ENCODE assay signal across 8 cellular contexts in genomic region chr9:83979812-83980394, GRCh38. TPM values are rescaled to one million over a fixed set of nuclear protein-coding genes. Genes with fewer than 3 reads are reported as not detected.
DNase-seq lines count a peak whose midpoint lies in the region; ATAC-seq and TF ChIP-seq lines count a peak whose summit lies in the region.

Gene HNRNPK, minus strand, starts transcription at chr9:83980215. Its CDS starts 1,963 bp downstream, at chr9:83978252.

- no peaks in the 10 kb centered on the region for H3K27me3 Mint-ChIP-seq in activated CD4-positive, alpha-beta T cell treated with anti-CD3 and anti-CD28 coated beads, Interleukin-2, amount 10 ng/mL, durations not matched to agents 24 days and 14 days

- peak within 1 kb of the TSS; percentile 94 for H3K4me3 Mint-ChIP-seq in activated CD4-positive, alpha-beta T cell treated with anti-CD3 and anti-CD28 coated beads, Interleukin-2, amount 10 ng/mL, durations not matched to agents 24 days and 14 days

- peaks cover 59% of the 10 kb centered on the region for H3K36me3 Mint-ChIP-seq in activated CD4-positive, alpha-beta T cell treated with anti-CD3 and anti-CD28 coated beads, Interleukin-2, amount 10 ng/mL, durations not matched to agents 24 days and 14 days (ENCODE audit: low read depth)

- intact Hi-C loops in activated CD4-positive, alpha-beta T cell treated with anti-CD3 and anti-CD28 coated beads, Interleukin-2, amount 10 ng/mL, durations not matched to agents 24 days and 14 days (cut with micrococcal nuclease), result loop anchor here (1.0 to 10.0 kb wide), 9 partner anchors 24 to 1961 kb away; partner anchors contain the start of genes AGTPBP1, KIF27 and NAA35
- intact Hi-C loops in colonic mucosa (cut with DNase I), result loop anchor here (10.0 kb wide), 1 partner anchor 165 kb away; no protein-coding TSS in a partner anchor

- H3K27ac Mint-ChIP-seq in activated CD4-positive, alpha-beta T cell treated with anti-CD3 and anti-CD28 coated beads, Interleukin-2, amount 10 ng/mL, durations not matched to agents 24 days and 14 days, result peak within 1 kb of the TSS; percentile 98

- peak within 1 kb of the TSS; percentile 84 for H3K4me2 ChIP-seq in BLaER1

- H4K20me1 ChIP-seq in BLaER1, result peaks cover 46% of the 10 kb centered on the region

- H3K27ac ChIP-seq in BLaER1 (peak within 1 kb of the TSS; percentile 100), colonic mucosa (peak within 1 kb of the TSS; percentile 98), layer of hippocampus (ENCODE audit: low read depth, low read length) (peak within 1 kb of the TSS; percentile 99)

- TF ChIP-seq CTCF in colonic mucosa (IDR thresholded peaks at IDR 0.05), result no peak

- peak; percentile 11 for DNase-seq in NCI-H524 treated with DMSO at 0.1 percent for 48 hours (lab: John Stamatoyannopoulos, UW)
- DNase-seq in activated CD4-positive, alpha-beta T cell treated with anti-CD3 and anti-CD28 coated beads, Interleukin-2, amount 10 ng/mL, durations not matched to agents 24 days and 14 days, result peak; percentile 100
- peak; percentile 100 for DNase-seq in colonic mucosa
- DNase-seq in stimulated activated CD4-positive, alpha-beta T cell treated with anti-CD3 and anti-CD28 coated beads, Interleukin-1b, Interleukin-23, amount 100 ng/mL, for 24 hours (ENCODE audit: low read depth in 4 of 4, low spot score in 1 of 4), result peak; percentile 97 to 100 (median 98)

- H3K4me1 ChIP-seq in BLaER1 (peaks cover 54% of the 10 kb centered on the region), colonic mucosa (peaks cover 7% of the 10 kb centered on the region)

- ATAC-seq in GM19324 (IDR thresholded peaks at IDR 0.05; ENCODE audit: low FRiP score, unreplicated experiment) (peak; percentile 92), HG03460 (IDR thresholded peaks at IDR 0.05; ENCODE audit: unreplicated experiment) (peak; percentile 84)

- H3K27me3 ChIP-seq in BLaER1 (no peaks in the 10 kb centered on the region), colonic mucosa (no peaks in the 10 kb centered on the region), layer of hippocampus (ENCODE audit: control insufficient read depth, insufficient read depth, low read length) (no peaks in the 10 kb centered on the region)

- H3K36me3 ChIP-seq in BLaER1 (peaks cover 41% of the 10 kb centered on the region), colonic mucosa (no peaks in the 10 kb centered on the region)

- peaks cover 36% of the 10 kb centered on the region for H3K4me1 Mint-ChIP-seq in activated CD4-positive, alpha-beta T cell treated with anti-CD3 and anti-CD28 coated beads, Interleukin-2, amount 10 ng/mL, durations not matched to agents 24 days and 14 days

- H3K9ac ChIP-seq in BLaER1 (peak within 1 kb of the TSS; percentile 100), colonic mucosa (ENCODE audit: low read depth in 2 of 2, low read length in 2 of 2) (peak within 1 kb of the TSS; percentile 92 to 100)

- no peaks in the 10 kb centered on the region for H3K9me3 Mint-ChIP-seq in activated CD4-positive, alpha-beta T cell treated with anti-CD3 and anti-CD28 coated beads, Interleukin-2, amount 10 ng/mL, durations not matched to agents 24 days and 14 days

- no peaks in the 10 kb centered on the region for H3K9me3 ChIP-seq in BLaER1
- no peaks in the 10 kb centered on the region for H3K9me3 ChIP-seq in colonic mucosa

- H3K4me3 ChIP-seq in BLaER1, result peak within 1 kb of the TSS; percentile 87
- peak within 1 kb of the TSS; percentile 59 for H3K4me3 ChIP-seq in colonic mucosa

RNA-seq across cellular contexts. Expression of gene HNRNPK, which starts in this region (rescaled TPM):
- total RNA-seq in activated CD4-positive, alpha-beta T cell treated with anti-CD3 and anti-CD28 coated beads, Interleukin-2, amount 10 ng/mL, durations not matched to agents 24 days and 14 days, result 892 and 897 TPM in 2 replicates
- total RNA-seq in colonic mucosa, result 100 to 1,000 TPM; 451 to 491 TPM

Comparison
In these comparisons a context has a peak if more than half of its experiments do, and no peak if none do; other contexts are left out.
1. Peak in every context shown above with its lines: DNase-seq, ATAC-seq, H3K4me3 ChIP-seq and H3K27ac ChIP-seq.
2. DNase-seq: peak in every context shown above with its lines; median percentile 100 in activated CD4-positive, alpha-beta T cell treated with anti-CD3 and anti-CD28 coated beads, Interleukin-2, amount 10 ng/mL, durations not matched to agents 24 days and 14 days; 100 in colonic mucosa; 98 in stimulated activated CD4-positive, alpha-beta T cell treated with anti-CD3 and anti-CD28 coated beads, Interleukin-1b, Interleukin-23, amount 100 ng/mL, for 24 hours; 11 in NCI-H524 treated with DMSO at 0.1 percent for 48 hours.